In genomic region chr11:20501252-20501651, GRCh38 we compare ENCODE assay signal across 19 cellular contexts.
A peak's percentile ranks its signal among the peaks of the same experiment; 100 is the strongest.
DNase-seq lines count a peak whose midpoint lies in the region; ATAC-seq, FAIRE-seq and TF ChIP-seq lines count a peak whose summit lies in the region.
"Had no signal": no experiment of that assay in that cellular context is flagged by ENCODE, and none has a peak within 500 bp of the region (broad histone marks: within the 10 kb centered on the region; RNA-seq: fewer than 3 reads in every experiment).

No MANE protein-coding gene starts in this region.

- ATAC-seq in GM18858 (IDR thresholded peaks at IDR 0.05; ENCODE audit: unreplicated experiment) (peak; percentile 80), GM21367 (IDR thresholded peaks at IDR 0.05; ENCODE audit: unreplicated experiment) (peak; percentile 62), HG03064 (IDR thresholded peaks at IDR 0.05; ENCODE audit: low read depth, unreplicated experiment) (peak; percentile 73), GM12878 (peak; percentile 72)
- ATAC-seq: left cardiac atrium, Right ventricle myocardium inferior had no signal

- RAD21 ChIA-PET in GM12878 (lab: Charles Lee; ENCODE audit: unreplicated experiment): interaction anchor here (1.0 to 2.0 kb wide), 3 partner anchors 8 to 12 kb away, joined by 5 to 7 read pairs (median 6); no protein-coding TSS in a partner anchor

- SMC1A ChIA-PET in GM12878 (lab: Charles Lee; ENCODE audit: uncharacterized antibody, unreplicated experiment): interaction anchor here (1.0 to 2.4 kb wide), 4 partner anchors 9 to 88 kb away, joined by 3 to 19 read pairs (median 6); no protein-coding TSS in a partner anchor

- H3K4me3 ChIP-seq in GM12878: no peak overlapping the region
- H3K4me3 ChIP-seq: esophagus muscularis mucosa, hepatocyte had no signal

- H3K4me2 ChIP-seq in GM12878 (ENCODE audit: control insufficient read depth, insufficient read depth): no peak overlapping the region
- H3K4me2 ChIP-seq: hepatocyte, KMS-11 had no signal

- no peak overlapping the region for H2AFZ ChIP-seq in GM12878 (ENCODE audit: control insufficient read depth, low read depth, low read length)
- H2AFZ ChIP-seq: hepatocyte had no signal

- no peaks in the 10 kb centered on the region for H4K20me1 ChIP-seq in GM12878 (ENCODE audit: control insufficient read depth, insufficient read depth)

- H3K4me1 ChIP-seq in GM12878 (ENCODE audit: control insufficient read depth, insufficient read depth, low read length): no peaks in the 10 kb centered on the region
- H3K4me1 ChIP-seq: esophagus muscularis mucosa had no signal

- H3K9ac ChIP-seq in GM12878 (ENCODE audit: control insufficient read depth, insufficient read depth, low read length): no peak overlapping the region
- H3K9ac ChIP-seq: KMS-11 had no signal

- TF ChIP-seq POLR2A in GM12878 (IDR thresholded peaks at IDR 0.05; ENCODE audit: low read depth, low read length): no peak

- no peaks in the 10 kb centered on the region for H3K27me3 ChIP-seq in GM12878 (replicated peaks in 1 of 2; ENCODE audit: control insufficient read depth in 2 of 2, insufficient read depth in 2 of 2, low read length in 1 of 2)
- H3K27me3 ChIP-seq: esophagus muscularis mucosa, hepatocyte had no signal

- POLR2A ChIA-PET in GM12878 (lab: Charles Lee): no interaction called here

- no peaks in the 10 kb centered on the region for H3K9me3 ChIP-seq in GM12878 (replicated peaks; ENCODE audit: control insufficient read depth, insufficient read depth, low read length)
- H3K9me3 ChIP-seq: esophagus muscularis mucosa had no signal

- TF ChIP-seq CTCF in GM12878 (IDR thresholded peaks at IDR 0.05 in 2 of 3, conservative IDR thresholded peaks at IDR 0.05 in 1 of 3; ENCODE audit: control insufficient read depth in 2 of 3, extremely low read depth in 1 of 3, insufficient read depth in 1 of 3, low read depth in 3 of 3, low read length in 3 of 3): no peak

- no peak for FAIRE-seq in GM12878 (lab: Jason Lieb, UNC)
- FAIRE-seq: astrocyte, H1 had no signal

- peaks cover 0 to 2% of the 10 kb centered on the region in 2 experiments; a peak in 1 of 4 replicates for H3K36me3 ChIP-seq in GM12878 (ENCODE audit: control insufficient read depth in 2 of 2, insufficient read depth in 2 of 2, low read length in 1 of 2)

- no peaks in the 10 kb centered on the region for H3K79me2 ChIP-seq in GM12878 (ENCODE audit: control insufficient read depth, insufficient read depth, low read length)
- H3K79me2 ChIP-seq: hepatocyte had no signal

- CTCF ChIA-PET in GM12878 (lab: Yijun Ruan, JAX): interaction anchor here (0.5 to 2.2 kb wide), 9 partner anchors 9 to 1178 kb away, joined by 3 to 4 read pairs (median 3); no protein-coding TSS in a partner anchor

- in situ Hi-C loops in GM12878 (cut with MboI): no loop called here

- no TSS peak for BruUV-seq in GM12878 (replicated peaks; lab: Mats Ljungman, UMichigan)

- DNase-seq in GM12878 (ENCODE audit: low read depth, low spot score) (no peak), NOMO-1 treated with DMSO at 0.1 percent for 48 hours (lab: John Stamatoyannopoulos, UW; ENCODE audit: unreplicated experiment) (no peak), SKM-1 (lab: John Stamatoyannopoulos, UW; ENCODE audit: unreplicated experiment) (no peak), HT-29 (ENCODE audit: low spot score) (no peak)
- DNase-seq in stimulated activated CD4-positive, alpha-beta T cell treated with anti-CD3 and anti-CD28 coated beads, Interleukin-1b, Interleukin-23, amount 100 ng/mL, for 48 hours: no peak
- DNase-seq: left cardiac atrium; naive B cell; NCI-H1930; stimulated activated CD4-positive, alpha-beta T cell treated with anti-CD3 and anti-CD28 coated beads, Interleukin-2, amount 100 ng/mL, for 24 hours had no signal

- no peak for TF ChIP-seq EP300 in GM12878 (IDR thresholded peaks at IDR 0.05; ENCODE audit: borderline replicate concordance in 1 of 2, control insufficient read depth in 1 of 2, low read depth in 2 of 2, low read length in 2 of 2)

- intact Hi-C loops in GM12878 (cut with micrococcal nuclease; ENCODE audit: unreplicated experiment): no loop called here

- no peak for TF ChIP-seq RAD21 in GM12878 (IDR thresholded peaks at IDR 0.05; ENCODE audit: insufficient read depth, low read depth, low read length)

- H3K27ac ChIP-seq in GM12878 (ENCODE audit: control insufficient read depth, insufficient read depth): no peak overlapping the region; the same call in 1 of the 2 replicates
- H3K27ac ChIP-seq: C4-2B, esophagus muscularis mucosa, hepatocyte, KMS-11 had no signal

TF ChIP-seq in GM12878, 131 proteins besides CTCF, POLR2A, EP300 and RAD21:
- no peak for TF ChIP-seq ZNF622 (IDR thresholded peaks at IDR 0.05)
- no peak for TF ChIP-seq RB1 (IDR thresholded peaks at IDR 0.05; ENCODE audit: borderline replicate concordance)
- TF ChIP-seq NR2F1 (conservative IDR thresholded peaks at IDR 0.05): no peak
- TF ChIP-seq SREBF1 (IDR thresholded peaks at IDR 0.05; ENCODE audit: low read length): no peak
- no peak for TF ChIP-seq SP1 (IDR thresholded peaks at IDR 0.05; ENCODE audit: low read depth, low read length)
- TF ChIP-seq MEF2A (IDR thresholded peaks at IDR 0.05; ENCODE audit: insufficient read depth, low read depth, low read length): no peak
- no peak for TF ChIP-seq MEF2B (IDR thresholded peaks at IDR 0.05; ENCODE audit: partially characterized antibody, poor library complexity, severe bottlenecking)
- TF ChIP-seq LARP7 (IDR thresholded peaks at IDR 0.05): no peak
- no peak for TF ChIP-seq ETV6 (conservative IDR thresholded peaks at IDR 0.05 in 1 of 2, IDR thresholded peaks at IDR 0.05 in 1 of 2; ENCODE audit: borderline replicate concordance in 1 of 2, low read depth in 1 of 2)
- TF ChIP-seq BCL3 (IDR thresholded peaks at IDR 0.05; ENCODE audit: borderline replicate concordance, insufficient read depth, low read depth, low read length, poor library complexity, severe bottlenecking): no peak
- TF ChIP-seq DPF2 (IDR thresholded peaks at IDR 0.05): no peak
- TF ChIP-seq NFYA (IDR thresholded peaks at IDR 0.05; ENCODE audit: borderline replicate concordance, low read depth, low read length): no peak
- TF ChIP-seq RELB (IDR thresholded peaks at IDR 0.05; ENCODE audit: low read depth): no peak
- no peak for TF ChIP-seq CHD4 (IDR thresholded peaks at IDR 0.05)
